In genomic region chr12:85424581-85425348, GRCh38 we compare ENCODE assay signal across 9 cellular contexts.
DNase-seq lines count a peak whose midpoint lies in the region; ATAC-seq and TF ChIP-seq lines count a peak whose summit lies in the region.
"Had no signal": no experiment of that assay in that cellular context is flagged by ENCODE, and none has a peak within 500 bp of the region (broad histone marks: within the 10 kb centered on the region; RNA-seq: fewer than 3 reads in every experiment).

No MANE protein-coding gene starts in this region.

- no peaks in the 10 kb centered on the region for H3K9me3 ChIP-seq in SJCRH30 (replicated peaks)

- H3K36me3 ChIP-seq in SJCRH30: no peaks in the 10 kb centered on the region

- H3K4me1 Mint-ChIP-seq in CD14-positive monocyte: peaks cover 7% of the 10 kb centered on the region
- no peaks in the 10 kb centered on the region for H3K4me1 Mint-ChIP-seq in glutamatergic neuron (ENCODE audit: low read depth, unreplicated experiment)

- DNase-seq in CD14-positive monocyte (ENCODE audit: low spot score) (no peak), RKO (ENCODE audit: low spot score) (peak; percentile 50), glutamatergic neuron (peak; percentile 28), AG08396 (ENCODE audit: low spot score) (no peak), SJCRH30 (no peak), epidermal melanocyte (ENCODE audit: insufficient read length, low spot score) (no peak)

- H3K4me3 Mint-ChIP-seq in CD14-positive monocyte (peak overlapping the region; percentile 65 to 79), glutamatergic neuron (ENCODE audit: unreplicated experiment) (no peak overlapping the region)
- H3K4me3 Mint-ChIP-seq: T-helper 1 cell treated with Interleukin-12 subunit alpha and Interleukin-12 subunit beta and Interleukin-4 antibody, amounts not matched to agents 30 μg/mL and 1 μg/mL, for 36 hours had no signal

- H3K36me3 Mint-ChIP-seq in CD14-positive monocyte: no peaks in the 10 kb centered on the region
- H3K36me3 Mint-ChIP-seq in glutamatergic neuron (ENCODE audit: unreplicated experiment): no peaks in the 10 kb centered on the region

- intact Hi-C loops in CD14-positive monocyte (cut with micrococcal nuclease): no loop called here

- 0 out of 2 replicates have a peak, but pooled peaks cover 3% of the 10 kb centered on the region for H3K4me1 ChIP-seq in SJCRH30

- peaks cover 0 to 5% (median 3%) of the 10 kb centered on the region in 3 donors for H3K27me3 Mint-ChIP-seq in CD14-positive monocyte (ENCODE audit: low read depth in 3 of 3)
- no peaks in the 10 kb centered on the region for H3K27me3 Mint-ChIP-seq in glutamatergic neuron (ENCODE audit: unreplicated experiment)

- ATAC-seq in GM19023 (IDR thresholded peaks at IDR 0.05; ENCODE audit: unreplicated experiment): peak; percentile 87
- peak; percentile 94 for ATAC-seq in HG03097 (IDR thresholded peaks at IDR 0.05; ENCODE audit: low FRiP score, unreplicated experiment)

- no peaks in the 10 kb centered on the region for H3K27me3 ChIP-seq in SJCRH30

- TF ChIP-seq CTCF in CD14-positive monocyte (IDR thresholded peaks at IDR 0.05) (peak; percentile 58), glutamatergic neuron (IDR thresholded peaks at IDR 0.05; ENCODE audit: partially characterized antibody, unreplicated experiment) (peak; percentile 55)

- no peak overlapping the region for H3K4me3 ChIP-seq in SJCRH30

- H3K27ac Mint-ChIP-seq in CD14-positive monocyte (no peak overlapping the region), glutamatergic neuron (ENCODE audit: unreplicated experiment) (no peak overlapping the region)
- H3K27ac Mint-ChIP-seq: T-helper 1 cell treated with Interleukin-12 subunit alpha and Interleukin-12 subunit beta and Interleukin-4 antibody, amounts not matched to agents 30 μg/mL and 1 μg/mL, for 36 hours had no signal

- no peak overlapping the region for H3K27ac ChIP-seq in SJCRH30

- H3K9me3 Mint-ChIP-seq in CD14-positive monocyte (no peaks in the 10 kb centered on the region), glutamatergic neuron (ENCODE audit: unreplicated experiment) (peaks cover 1% of the 10 kb centered on the region)
- H3K9me3 Mint-ChIP-seq: T-helper 1 cell treated with Interleukin-12 subunit alpha and Interleukin-12 subunit beta and Interleukin-4 antibody, amounts not matched to agents 30 μg/mL and 1 μg/mL, for 36 hours had no signal

Comparison
In these comparisons a context has a peak if more than half of its experiments do, and no peak if none do; other contexts are left out.
1. DNase-seq: peak in RKO (single experiment) and glutamatergic neuron (single experiment); none in CD14-positive monocyte (single experiment), AG08396 (single experiment), SJCRH30 (0 of 2) and epidermal melanocyte (single experiment).